Comparison of ENCODE assay signal across 8 cellular contexts in genomic region chr1:116910379-116911165, GRCh38. TPM values are rescaled to one million over a fixed set of nuclear protein-coding genes. Genes with fewer than 3 reads are reported as not detected.
DNase-seq lines count a peak whose midpoint lies in the region; ATAC-seq and TF ChIP-seq lines count a peak whose summit lies in the region.

No MANE protein-coding gene starts in this region.

- intact Hi-C loops in heart left ventricle (cut with DNase I) (loop anchor here in 4 of 10 donors (5.0 to 10.0 kb wide), 5 partner anchors 42 to 346 kb away; no protein-coding TSS in a partner anchor), sciatic nerve (cut with DNase I) (no loop called here)

- H3K9me3 ChIP-seq in ES-I3 (ENCODE audit: control insufficient read depth, insufficient read depth, low read length), result no peaks in the 10 kb centered on the region
- no peaks in the 10 kb centered on the region for H3K9me3 ChIP-seq in heart left ventricle

- ATAC-seq in heart left ventricle (peak in 3 of 4 donors; percentile 0 to 16 (median 3)), sciatic nerve (peak; percentile 51), GM19467 (IDR thresholded peaks at IDR 0.05; ENCODE audit: unreplicated experiment) (no peak)

- DNase-seq in NCI-H510A (lab: John Stamatoyannopoulos, UW), result peak; percentile 39
- DNase-seq in activated effector memory CD4-positive, alpha-beta T cell treated with Interleukin-2 at 50 U/mL for 16 hours, result peak; percentile 44
- DNase-seq in heart left ventricle, result peak in 4 of 5 donors; percentile 34 to 76 (median 50)
- peak; percentile 74 for DNase-seq in sciatic nerve (ENCODE audit: low spot score)
- DNase-seq in erythroblast (lab: John Stamatoyannopoulos, UW), result no peak
- DNase-seq in cerebellar cortex (ENCODE audit: low spot score), result no peak

- 3 to 5% (median 4%) methylated on average over 33 to 63 of the region's 63 CpGs for WGBS in heart left ventricle, 4 donors

- TF ChIP-seq CTCF in heart left ventricle (IDR thresholded peaks at IDR 0.05), result no peak

- peak overlapping the region; percentile 51 to 96 (median 91) for H3K27ac ChIP-seq in heart left ventricle

- TF ChIP-seq POLR2A in heart left ventricle (IDR thresholded peaks at IDR 0.05) (no peak), erythroblast (IDR thresholded peaks at IDR 0.05; ENCODE audit: low read length) (no peak)

- H3K4me3 ChIP-seq in heart left ventricle, result peak overlapping the region; percentile 57 to 91 (median 78)

- peak overlapping the region; percentile 70 for H3K9ac ChIP-seq in ES-I3 (ENCODE audit: low read depth, low read length)

- peaks cover 22% of the 10 kb centered on the region for H3K4me1 ChIP-seq in ES-I3 (ENCODE audit: insufficient read depth, low read length)
- peaks cover 0 to 51% (median 27%) of the 10 kb centered on the region in 12 donors for H3K4me1 ChIP-seq in heart left ventricle

- H3K27me3 ChIP-seq in heart left ventricle, result peaks cover 0 to 17% (median 0%) of the 10 kb centered on the region in 9 donors

- H3K36me3 ChIP-seq in ES-I3 (ENCODE audit: insufficient read depth, low read length) (no peaks in the 10 kb centered on the region), heart left ventricle (no peaks in the 10 kb centered on the region)

RNA-seq across cellular contexts. Expression of gene PTGFRN, which starts 0.9 kb away (rescaled TPM):
- total RNA-seq in heart left ventricle (100 to 1,000 TPM in 5 of 9 donors, 10 to 100 TPM in 4; 59.3 to 231 (median 137) TPM), sciatic nerve (20.4 TPM)
- 10 to 100 TPM; 21.5 to 65.6 TPM for polyA plus RNA-seq in heart left ventricle

Comparison
In these comparisons a context has a peak if more than half of its experiments do, and no peak if none do; other contexts are left out.
1. DNase-seq: peak in NCI-H510A (single experiment), activated effector memory CD4-positive, alpha-beta T cell treated with Interleukin-2 at 50 U/mL for 16 hours (single experiment), heart left ventricle (4 of 5) and sciatic nerve (single experiment); none in erythroblast (0 of 2) and cerebellar cortex (single experiment).